Comparison of ENCODE assay signal across 19 cellular contexts in the genomic region with DNA sequence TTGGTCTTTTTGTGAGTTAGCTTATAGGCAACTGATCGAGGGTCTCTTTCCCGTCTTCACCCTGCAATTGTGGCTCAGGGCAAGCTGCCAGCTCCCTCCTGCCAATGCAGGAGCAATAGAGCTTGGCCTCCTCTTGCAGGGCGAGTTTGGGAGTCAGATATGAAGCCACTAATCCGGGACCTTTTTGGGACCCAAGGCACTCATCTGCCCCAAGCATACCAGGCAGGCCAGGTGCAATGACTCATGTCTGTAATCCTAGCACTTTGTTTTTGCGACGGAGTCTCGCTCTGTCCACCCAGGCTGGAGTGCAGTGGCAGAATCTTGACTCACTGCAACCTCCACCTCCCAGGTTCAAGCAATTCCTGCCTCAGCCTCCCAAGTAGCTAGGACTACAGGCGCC. TPM values are rescaled to one million over a fixed set of nuclear protein-coding genes. Genes with fewer than 3 reads are reported as not detected.
DNase-seq lines count a peak whose midpoint lies in the region; ATAC-seq lines count a peak whose summit lies in the region.
"Had no signal": no experiment of that assay in that cellular context is flagged by ENCODE, and none has a peak within 500 bp of the region (broad histone marks: within the 10 kb centered on the region; RNA-seq: fewer than 3 reads in every experiment).

No MANE protein-coding gene starts in this region.

- DNase-seq in DMS79 treated with DMSO at 0.1 percent for 48 hours (lab: John Stamatoyannopoulos, UW): peak; percentile 87
- DNase-seq in RPMI7951 (ENCODE audit: low read depth): peak; percentile 49
- no peak for DNase-seq in epithelial cell of prostate (ENCODE audit: low read depth, low spot score)
- peak; percentile 74 for DNase-seq in renal cortical epithelial cell (ENCODE audit: low read depth)
- DNase-seq in NOMO-1 (lab: John Stamatoyannopoulos, UW; ENCODE audit: unreplicated experiment in 2 of 2): no peak
- no peak for DNase-seq in SHP77 treated with DMSO at 0.1 percent for 48 hours (lab: John Stamatoyannopoulos, UW)
- DNase-seq in SKM-1 treated with dmso at 0.1 percent for 144 hours (lab: John Stamatoyannopoulos, UW; ENCODE audit: unreplicated experiment): no peak
- DNase-seq: activated CD4-positive, alpha-beta T cell treated with anti-CD3 and anti-CD28 coated beads for 48 hours; activated naive CD4-positive, alpha-beta T cell treated with anti-CD3 and anti-CD28 coated beads, Interleukin-2, amount 50 U/mL, for 16 hours; GF-D8; GOT3; hypothalamus; NCI-H1436 treated with DMSO at 0.1 percent for 48 hours; NCI-H446; posterior cingulate gyrus; uterus had no signal

- peak overlapping the region; percentile 56 for H3K27ac ChIP-seq in epithelial cell of prostate
- H3K27ac ChIP-seq: SK-N-MC, uterus had no signal

- no peak for ATAC-seq in HG02610 (IDR thresholded peaks at IDR 0.05; ENCODE audit: unreplicated experiment)
- ATAC-seq: left lobe of liver had no signal

RNA-seq across cellular contexts. Expression of gene LIMK1, which starts 21.1 kb away (rescaled TPM):
- total RNA-seq in RPMI7951 (2014; rRNA removed; shearing (Covaris generic)): 48.9 and 49.9 TPM in 2 replicates
- total RNA-seq in renal cortical epithelial cell: 40.8 and 69.2 TPM in 2 replicates

Comparison
In these comparisons a context has a peak if more than half of its experiments do, and no peak if none do; other contexts are left out.
1. DNase-seq: peak in DMS79 treated with DMSO at 0.1 percent for 48 hours (single experiment), RPMI7951 (single experiment) and renal cortical epithelial cell (single experiment); none in epithelial cell of prostate (single experiment), NOMO-1 (0 of 2), SHP77 treated with DMSO at 0.1 percent for 48 hours (single experiment) and SKM-1 treated with dmso at 0.1 percent for 144 hours (single experiment).